11 cellular contexts compared by ENCODE assay signal in the genomic region with DNA sequence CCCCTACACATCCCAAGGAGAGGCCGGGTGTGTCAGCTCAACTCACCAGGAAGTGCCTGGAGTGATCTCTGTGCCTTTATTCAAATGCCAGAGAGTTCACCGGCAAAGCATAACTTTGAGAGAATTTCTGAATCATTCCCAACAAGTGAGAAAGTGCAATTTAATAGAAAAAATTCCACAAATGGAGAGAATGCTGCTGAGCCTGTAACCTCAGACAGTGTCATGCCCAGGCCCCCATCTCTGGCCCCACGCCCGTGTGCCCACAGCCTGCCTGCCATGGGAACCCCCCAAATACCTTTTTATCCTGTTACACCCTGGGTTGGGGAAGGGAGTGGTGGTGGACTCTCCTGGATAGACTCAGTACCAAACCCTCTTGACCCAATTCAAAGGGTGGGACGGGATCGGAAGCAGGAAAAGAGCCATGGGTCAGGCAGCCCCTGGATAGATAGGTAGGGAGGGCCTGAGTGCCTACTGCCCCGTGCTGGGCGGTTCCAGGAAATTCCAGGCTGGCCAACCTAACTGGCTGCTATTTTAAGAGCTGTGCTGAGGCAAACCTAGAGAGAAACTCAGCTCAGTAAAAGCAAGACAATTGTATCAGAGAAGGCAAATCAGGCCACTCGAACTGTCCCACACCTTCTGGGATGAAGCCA.
DNase-seq lines count a peak whose midpoint lies in the region; ATAC-seq and TF ChIP-seq lines count a peak whose summit lies in the region.
"Had no signal": no experiment of that assay in that cellular context is flagged by ENCODE, and none has a peak within 500 bp of the region (broad histone marks: within the 10 kb centered on the region; RNA-seq: fewer than 3 reads in every experiment).

No MANE protein-coding gene starts in this region.

- H3K27me3 Mint-ChIP-seq in activated CD8-positive, alpha-beta memory T cell treated with anti-CD3 and anti-CD28 coated beads, Interleukin-2, amount 10 ng/mL, durations not matched to agents 7 days and 5 days, result no peaks in the 10 kb centered on the region
- H3K27me3 Mint-ChIP-seq: activated naive CD8-positive, alpha-beta T cell treated with anti-CD3 and anti-CD28 coated beads for 36 hours had no signal

- no peak for TF ChIP-seq CTCF in tibial artery (IDR thresholded peaks at IDR 0.05)

- H3K36me3 Mint-ChIP-seq in activated CD8-positive, alpha-beta memory T cell treated with anti-CD3 and anti-CD28 coated beads, Interleukin-2, amount 10 ng/mL, durations not matched to agents 7 days and 5 days, result no peaks in the 10 kb centered on the region
- H3K36me3 Mint-ChIP-seq: activated naive CD8-positive, alpha-beta T cell treated with anti-CD3 and anti-CD28 coated beads for 36 hours had no signal

- H3K4me1 Mint-ChIP-seq in activated CD8-positive, alpha-beta memory T cell treated with anti-CD3 and anti-CD28 coated beads, Interleukin-2, amount 10 ng/mL, durations not matched to agents 7 days and 5 days, result no peaks in the 10 kb centered on the region
- H3K4me1 Mint-ChIP-seq: activated naive CD8-positive, alpha-beta T cell treated with anti-CD3 and anti-CD28 coated beads for 36 hours had no signal

- intact Hi-C loops in left colon (cut with DNase I, micrococcal nuclease), result loop anchor here in 1 of 2 donors (10.0 kb wide), 1 partner anchor 59 kb away; no protein-coding TSS in a partner anchor
- intact Hi-C loops in tibial artery (cut with DNase I; ENCODE audit: low total_unique reads), result no loop called here

- H3K27ac Mint-ChIP-seq in activated CD8-positive, alpha-beta memory T cell treated with anti-CD3 and anti-CD28 coated beads, Interleukin-2, amount 10 ng/mL, durations not matched to agents 7 days and 5 days, result no peak overlapping the region
- H3K27ac Mint-ChIP-seq: activated naive CD8-positive, alpha-beta T cell treated with anti-CD3 and anti-CD28 coated beads for 36 hours had no signal

- no peak overlapping the region for H3K4me3 Mint-ChIP-seq in activated CD8-positive, alpha-beta memory T cell treated with anti-CD3 and anti-CD28 coated beads, Interleukin-2, amount 10 ng/mL, durations not matched to agents 7 days and 5 days
- H3K4me3 Mint-ChIP-seq: activated naive CD8-positive, alpha-beta T cell treated with anti-CD3 and anti-CD28 coated beads for 36 hours had no signal

- peak; percentile 57 for DNase-seq in LHCN-M2 (ENCODE audit: low read depth)
- peak; percentile 45 for DNase-seq in dedifferentiated amniotic fluid mesenchymal stem cell (ENCODE audit: extremely low spot score)
- DNase-seq in left colon, result no peak
- DNase-seq in tibial artery, result peak; percentile 39 to 89
- no peak for DNase-seq in NCI-H128 (lab: John Stamatoyannopoulos, UW; ENCODE audit: unreplicated experiment)
- no peak for DNase-seq in activated CD8-positive, alpha-beta memory T cell treated with anti-CD3 and anti-CD28 coated beads, Interleukin-2, amount 10 ng/mL, durations not matched to agents 7 days and 5 days
- no peak for DNase-seq in putamen (ENCODE audit: low spot score)
- DNase-seq: activated CD4-positive, alpha-beta T cell treated with anti-CD3 and anti-CD28 coated beads for 4 hours; activated naive CD8-positive, alpha-beta T cell treated with anti-CD3 and anti-CD28 coated beads for 36 hours; COR-L47 had no signal

- ATAC-seq in left colon, result peak; percentile 58
- no peak for ATAC-seq in activated CD8-positive, alpha-beta memory T cell treated with anti-CD3 and anti-CD28 coated beads, Interleukin-2, amount 10 ng/mL, durations not matched to agents 7 days and 5 days
- no peak for ATAC-seq in HG03108 (IDR thresholded peaks at IDR 0.05; ENCODE audit: unreplicated experiment)

- H3K36me3 ChIP-seq in tibial artery, result no peaks in the 10 kb centered on the region

- H3K4me1 ChIP-seq in tibial artery, result peaks cover 6 to 67% (median 42%) of the 10 kb centered on the region in 4 donors

- H3K9me3 ChIP-seq in tibial artery, result no peaks in the 10 kb centered on the region

- H3K9me3 Mint-ChIP-seq in activated CD8-positive, alpha-beta memory T cell treated with anti-CD3 and anti-CD28 coated beads, Interleukin-2, amount 10 ng/mL, durations not matched to agents 7 days and 5 days (ENCODE audit: low read depth), result peaks cover 7% of the 10 kb centered on the region
- H3K9me3 Mint-ChIP-seq: activated naive CD8-positive, alpha-beta T cell treated with anti-CD3 and anti-CD28 coated beads for 36 hours had no signal

- CTCF ChIA-PET in activated CD8-positive, alpha-beta memory T cell treated with anti-CD3 and anti-CD28 coated beads, Interleukin-2, amount 10 ng/mL, durations not matched to agents 7 days and 5 days (lab: Charles Lee), result no interaction called here

- H3K27ac ChIP-seq in tibial artery, result peak overlapping the region; percentile 89 to 91

- no peaks in the 10 kb centered on the region for H3K27me3 ChIP-seq in tibial artery

- peak overlapping the region; percentile 31 to 42 for H3K4me3 ChIP-seq in tibial artery

Comparison
In these comparisons a context has a peak if more than half of its experiments do, and no peak if none do; other contexts are left out.
1. DNase-seq: peak in LHCN-M2 (single experiment), dedifferentiated amniotic fluid mesenchymal stem cell (single experiment) and tibial artery (2 of 2); none in left colon (0 of 2), NCI-H128 (single experiment), activated CD8-positive, alpha-beta memory T cell treated with anti-CD3 and anti-CD28 coated beads, Interleukin-2, amount 10 ng/mL, durations not matched to agents 7 days and 5 days (single experiment) and putamen (single experiment).